3 cellular contexts compared by ENCODE assay signal in the genomic region with DNA sequence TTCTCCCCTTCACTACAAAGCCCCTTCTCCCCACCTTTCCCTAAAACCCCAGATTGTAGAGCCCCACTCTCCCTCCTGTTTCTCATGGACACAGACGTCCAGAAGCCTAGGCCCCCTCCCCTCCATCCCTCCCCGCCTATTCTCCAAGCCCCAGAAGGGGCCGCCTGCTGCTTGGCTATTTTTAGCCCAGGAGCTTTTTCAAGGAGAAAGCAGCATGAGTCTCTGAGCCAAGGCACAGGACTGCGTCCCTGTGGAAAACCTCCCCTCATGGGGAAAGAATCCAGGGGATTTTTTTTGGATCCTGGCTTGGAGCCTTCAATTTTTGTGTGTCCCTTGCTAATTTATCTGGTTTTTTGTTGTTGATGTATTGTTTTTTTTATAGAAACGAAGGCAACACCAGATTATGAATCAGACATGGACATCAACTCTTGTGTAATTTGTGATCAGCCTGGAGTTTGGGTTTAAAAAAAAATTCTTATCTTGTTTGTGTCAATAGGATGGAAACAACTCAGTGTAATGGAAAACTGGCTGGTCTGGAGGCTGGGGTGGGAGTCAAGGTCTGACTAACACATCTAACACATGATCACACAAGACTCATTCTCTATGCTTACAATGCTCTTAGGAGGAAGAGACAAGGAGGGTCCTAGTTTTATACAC.
TF ChIP-seq lines count a peak whose summit lies in the region.

No MANE protein-coding gene starts in this region.

TF ChIP-seq in liver, 16 proteins besides CTCF, POLR2A, EP300 and RAD21:
- TF ChIP-seq RXRA (IDR thresholded peaks at IDR 0.05), result peak in 1 of 2 donors; percentile 31
- TF ChIP-seq, protein P1, sequence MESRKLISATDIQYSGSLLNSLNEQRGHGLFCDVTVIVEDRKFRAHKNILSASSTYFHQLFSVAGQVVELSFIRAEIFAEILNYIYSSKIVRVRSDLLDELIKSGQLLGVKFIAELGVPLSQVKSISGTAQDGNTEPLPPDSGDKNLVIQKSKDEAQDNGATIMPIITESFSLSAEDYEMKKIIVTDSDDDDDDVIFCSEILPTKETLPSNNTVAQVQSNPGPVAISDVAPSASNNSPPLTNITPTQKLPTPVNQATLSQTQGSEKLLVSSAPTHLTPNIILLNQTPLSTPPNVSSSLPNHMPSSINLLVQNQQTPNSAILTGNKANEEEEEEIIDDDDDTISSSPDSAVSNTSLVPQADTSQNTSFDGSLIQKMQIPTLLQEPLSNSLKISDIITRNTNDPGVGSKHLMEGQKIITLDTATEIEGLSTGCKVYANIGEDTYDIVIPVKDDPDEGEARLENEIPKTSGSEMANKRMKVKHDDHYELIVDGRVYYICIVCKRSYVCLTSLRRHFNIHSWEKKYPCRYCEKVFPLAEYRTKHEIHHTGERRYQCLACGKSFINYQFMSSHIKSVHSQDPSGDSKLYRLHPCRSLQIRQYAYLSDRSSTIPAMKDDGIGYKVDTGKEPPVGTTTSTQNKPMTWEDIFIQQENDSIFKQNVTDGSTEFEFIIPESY (IDR thresholded peaks at IDR 0.05), result no peak
- TF ChIP-seq, protein P2, sequence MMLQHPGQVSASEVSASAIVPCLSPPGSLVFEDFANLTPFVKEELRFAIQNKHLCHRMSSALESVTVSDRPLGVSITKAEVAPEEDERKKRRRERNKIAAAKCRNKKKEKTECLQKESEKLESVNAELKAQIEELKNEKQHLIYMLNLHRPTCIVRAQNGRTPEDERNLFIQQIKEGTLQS (IDR thresholded peaks at IDR 0.05), result no peak
- no peak for TF ChIP-seq FOXA2 (IDR thresholded peaks at IDR 0.05)
- TF ChIP-seq, protein P3, sequence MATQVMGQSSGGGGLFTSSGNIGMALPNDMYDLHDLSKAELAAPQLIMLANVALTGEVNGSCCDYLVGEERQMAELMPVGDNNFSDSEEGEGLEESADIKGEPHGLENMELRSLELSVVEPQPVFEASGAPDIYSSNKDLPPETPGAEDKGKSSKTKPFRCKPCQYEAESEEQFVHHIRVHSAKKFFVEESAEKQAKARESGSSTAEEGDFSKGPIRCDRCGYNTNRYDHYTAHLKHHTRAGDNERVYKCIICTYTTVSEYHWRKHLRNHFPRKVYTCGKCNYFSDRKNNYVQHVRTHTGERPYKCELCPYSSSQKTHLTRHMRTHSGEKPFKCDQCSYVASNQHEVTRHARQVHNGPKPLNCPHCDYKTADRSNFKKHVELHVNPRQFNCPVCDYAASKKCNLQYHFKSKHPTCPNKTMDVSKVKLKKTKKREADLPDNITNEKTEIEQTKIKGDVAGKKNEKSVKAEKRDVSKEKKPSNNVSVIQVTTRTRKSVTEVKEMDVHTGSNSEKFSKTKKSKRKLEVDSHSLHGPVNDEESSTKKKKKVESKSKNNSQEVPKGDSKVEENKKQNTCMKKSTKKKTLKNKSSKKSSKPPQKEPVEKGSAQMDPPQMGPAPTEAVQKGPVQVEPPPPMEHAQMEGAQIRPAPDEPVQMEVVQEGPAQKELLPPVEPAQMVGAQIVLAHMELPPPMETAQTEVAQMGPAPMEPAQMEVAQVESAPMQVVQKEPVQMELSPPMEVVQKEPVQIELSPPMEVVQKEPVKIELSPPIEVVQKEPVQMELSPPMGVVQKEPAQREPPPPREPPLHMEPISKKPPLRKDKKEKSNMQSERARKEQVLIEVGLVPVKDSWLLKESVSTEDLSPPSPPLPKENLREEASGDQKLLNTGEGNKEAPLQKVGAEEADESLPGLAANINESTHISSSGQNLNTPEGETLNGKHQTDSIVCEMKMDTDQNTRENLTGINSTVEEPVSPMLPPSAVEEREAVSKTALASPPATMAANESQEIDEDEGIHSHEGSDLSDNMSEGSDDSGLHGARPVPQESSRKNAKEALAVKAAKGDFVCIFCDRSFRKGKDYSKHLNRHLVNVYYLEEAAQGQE (IDR thresholded peaks at IDR 0.05), result no peak
- TF ChIP-seq JUND (IDR thresholded peaks at IDR 0.05), result peak in 1 of 2 donors; percentile 53
- TF ChIP-seq YY1 (IDR thresholded peaks at IDR 0.05), result no peak
- peak; percentile 38 for TF ChIP-seq SP1 (IDR thresholded peaks at IDR 0.05)
- TF ChIP-seq TAF1 (conservative IDR thresholded peaks at IDR 0.05), result no peak
- peak; percentile 51 for TF ChIP-seq NR2F2 (IDR thresholded peaks at IDR 0.05)

TF ChIP-seq in HepG2, 621 proteins besides CTCF, POLR2A, EP300 and RAD21 (continues in another document):
- TF ChIP-seq MED8 (CRISPR knock-in tag; IDR thresholded peaks at IDR 0.05; ENCODE audit: insufficient replicate concordance) (no peak), ZNF207 (IDR thresholded peaks at IDR 0.05; ENCODE audit: borderline replicate concordance) (no peak), MIER2 (CRISPR knock-in tag; IDR thresholded peaks at IDR 0.05) (no peak), POGZ (CRISPR knock-in tag; IDR thresholded peaks at IDR 0.05) (no peak), ZFP36L2 (CRISPR knock-in tag; IDR thresholded peaks at IDR 0.05) (no peak), HOXA7 (CRISPR knock-in tag; IDR thresholded peaks at IDR 0.05) (no peak), SPEN (CRISPR knock-in tag; IDR thresholded peaks at IDR 0.05; ENCODE audit: low read depth) (no peak), ZNF672 (CRISPR knock-in tag; IDR thresholded peaks at IDR 0.05) (no peak), KLF11 (CRISPR knock-in tag; IDR thresholded peaks at IDR 0.05) (no peak), NR2C2 (CRISPR knock-in tag; IDR thresholded peaks at IDR 0.05; ENCODE audit: borderline replicate concordance) (no peak), KLF15 (CRISPR knock-in tag; IDR thresholded peaks at IDR 0.05; ENCODE audit: borderline replicate concordance) (no peak)
- TF ChIP-seq, protein P4, sequence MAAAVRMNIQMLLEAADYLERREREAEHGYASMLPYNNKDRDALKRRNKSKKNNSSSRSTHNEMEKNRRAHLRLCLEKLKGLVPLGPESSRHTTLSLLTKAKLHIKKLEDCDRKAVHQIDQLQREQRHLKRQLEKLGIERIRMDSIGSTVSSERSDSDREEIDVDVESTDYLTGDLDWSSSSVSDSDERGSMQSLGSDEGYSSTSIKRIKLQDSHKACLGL (CRISPR knock-in tag; IDR thresholded peaks at IDR 0.05), result no peak
- TF ChIP-seq, protein P5, sequence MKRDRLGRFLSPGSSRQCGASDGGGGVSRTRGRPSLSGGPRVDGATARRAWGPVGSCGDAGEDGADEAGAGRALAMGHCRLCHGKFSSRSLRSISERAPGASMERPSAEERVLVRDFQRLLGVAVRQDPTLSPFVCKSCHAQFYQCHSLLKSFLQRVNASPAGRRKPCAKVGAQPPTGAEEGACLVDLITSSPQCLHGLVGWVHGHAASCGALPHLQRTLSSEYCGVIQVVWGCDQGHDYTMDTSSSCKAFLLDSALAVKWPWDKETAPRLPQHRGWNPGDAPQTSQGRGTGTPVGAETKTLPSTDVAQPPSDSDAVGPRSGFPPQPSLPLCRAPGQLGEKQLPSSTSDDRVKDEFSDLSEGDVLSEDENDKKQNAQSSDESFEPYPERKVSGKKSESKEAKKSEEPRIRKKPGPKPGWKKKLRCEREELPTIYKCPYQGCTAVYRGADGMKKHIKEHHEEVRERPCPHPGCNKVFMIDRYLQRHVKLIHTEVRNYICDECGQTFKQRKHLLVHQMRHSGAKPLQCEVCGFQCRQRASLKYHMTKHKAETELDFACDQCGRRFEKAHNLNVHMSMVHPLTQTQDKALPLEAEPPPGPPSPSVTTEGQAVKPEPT (CRISPR knock-in tag; IDR thresholded peaks at IDR 0.05; ENCODE audit: low read depth), result no peak
- TF ChIP-seq, protein P6, sequence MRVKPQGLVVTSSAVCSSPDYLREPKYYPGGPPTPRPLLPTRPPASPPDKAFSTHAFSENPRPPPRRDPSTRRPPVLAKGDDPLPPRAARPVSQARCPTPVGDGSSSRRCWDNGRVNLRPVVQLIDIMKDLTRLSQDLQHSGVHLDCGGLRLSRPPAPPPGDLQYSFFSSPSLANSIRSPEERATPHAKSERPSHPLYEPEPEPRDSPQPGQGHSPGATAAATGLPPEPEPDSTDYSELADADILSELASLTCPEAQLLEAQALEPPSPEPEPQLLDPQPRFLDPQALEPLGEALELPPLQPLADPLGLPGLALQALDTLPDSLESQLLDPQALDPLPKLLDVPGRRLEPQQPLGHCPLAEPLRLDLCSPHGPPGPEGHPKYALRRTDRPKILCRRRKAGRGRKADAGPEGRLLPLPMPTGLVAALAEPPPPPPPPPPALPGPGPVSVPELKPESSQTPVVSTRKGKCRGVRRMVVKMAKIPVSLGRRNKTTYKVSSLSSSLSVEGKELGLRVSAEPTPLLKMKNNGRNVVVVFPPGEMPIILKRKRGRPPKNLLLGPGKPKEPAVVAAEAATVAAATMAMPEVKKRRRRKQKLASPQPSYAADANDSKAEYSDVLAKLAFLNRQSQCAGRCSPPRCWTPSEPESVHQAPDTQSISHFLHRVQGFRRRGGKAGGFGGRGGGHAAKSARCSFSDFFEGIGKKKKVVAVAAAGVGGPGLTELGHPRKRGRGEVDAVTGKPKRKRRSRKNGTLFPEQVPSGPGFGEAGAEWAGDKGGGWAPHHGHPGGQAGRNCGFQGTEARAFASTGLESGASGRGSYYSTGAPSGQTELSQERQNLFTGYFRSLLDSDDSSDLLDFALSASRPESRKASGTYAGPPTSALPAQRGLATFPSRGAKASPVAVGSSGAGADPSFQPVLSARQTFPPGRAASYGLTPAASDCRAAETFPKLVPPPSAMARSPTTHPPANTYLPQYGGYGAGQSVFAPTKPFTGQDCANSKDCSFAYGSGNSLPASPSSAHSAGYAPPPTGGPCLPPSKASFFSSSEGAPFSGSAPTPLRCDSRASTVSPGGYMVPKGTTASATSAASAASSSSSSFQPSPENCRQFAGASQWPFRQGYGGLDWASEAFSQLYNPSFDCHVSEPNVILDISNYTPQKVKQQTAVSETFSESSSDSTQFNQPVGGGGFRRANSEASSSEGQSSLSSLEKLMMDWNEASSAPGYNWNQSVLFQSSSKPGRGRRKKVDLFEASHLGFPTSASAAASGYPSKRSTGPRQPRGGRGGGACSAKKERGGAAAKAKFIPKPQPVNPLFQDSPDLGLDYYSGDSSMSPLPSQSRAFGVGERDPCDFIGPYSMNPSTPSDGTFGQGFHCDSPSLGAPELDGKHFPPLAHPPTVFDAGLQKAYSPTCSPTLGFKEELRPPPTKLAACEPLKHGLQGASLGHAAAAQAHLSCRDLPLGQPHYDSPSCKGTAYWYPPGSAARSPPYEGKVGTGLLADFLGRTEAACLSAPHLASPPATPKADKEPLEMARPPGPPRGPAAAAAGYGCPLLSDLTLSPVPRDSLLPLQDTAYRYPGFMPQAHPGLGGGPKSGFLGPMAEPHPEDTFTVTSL (CRISPR knock-in tag; IDR thresholded peaks at IDR 0.05; ENCODE audit: borderline replicate concordance), result no peak

TF ChIP-seq in neural cell, 6 proteins besides CTCF, POLR2A, EP300 and RAD21:
- TF ChIP-seq POLR2AphosphoS5 (IDR thresholded peaks at IDR 0.05) (no peak), SMC3 (conservative IDR thresholded peaks at IDR 0.05; ENCODE audit: poor library complexity) (no peak)
- TF ChIP-seq, protein P3 (IDR thresholded peaks at IDR 0.05; ENCODE audit: borderline replicate concordance), result peak; percentile 38
